9 cellular contexts compared by ENCODE assay signal in the genomic region with DNA sequence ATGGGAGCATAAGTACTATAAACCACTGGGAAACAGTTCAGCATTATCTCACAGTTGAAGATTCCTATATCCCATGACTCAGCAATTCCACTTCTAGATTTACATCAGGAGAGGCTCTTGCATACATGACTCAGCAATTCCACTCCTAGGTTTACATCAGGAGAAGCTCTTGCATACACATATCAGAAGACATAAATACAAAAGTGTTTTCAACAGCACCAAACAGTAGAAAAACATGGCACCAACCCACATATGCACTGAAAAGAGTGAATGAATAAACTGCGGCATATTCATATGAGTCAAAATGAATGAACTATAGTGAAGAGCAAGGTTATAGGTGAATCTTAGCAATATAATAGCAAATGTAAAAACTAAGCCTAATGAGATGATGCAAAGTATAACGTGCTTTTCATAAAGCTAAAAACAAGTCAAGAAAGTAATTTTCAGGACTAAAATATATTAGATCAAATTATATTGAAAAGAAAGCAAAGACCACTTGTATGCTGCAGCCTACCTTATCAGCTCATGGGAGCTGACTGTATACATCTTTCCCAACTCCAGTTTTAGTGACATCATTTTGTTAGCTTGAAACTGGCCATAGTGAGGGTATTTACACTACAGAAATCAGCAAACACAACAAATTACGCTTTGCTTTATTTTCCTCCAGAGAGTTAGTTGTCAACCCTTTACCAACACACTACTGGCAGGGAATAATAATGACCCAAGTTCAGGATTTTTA.
DNase-seq lines count a peak whose midpoint lies in the region; ATAC-seq and TF ChIP-seq lines count a peak whose summit lies in the region.
"Had no signal": no experiment of that assay in that cellular context is flagged by ENCODE, and none has a peak within 500 bp of the region (broad histone marks: within the 10 kb centered on the region; RNA-seq: fewer than 3 reads in every experiment).

No MANE protein-coding gene starts in this region.

- H3K4me1 ChIP-seq in A673 (ENCODE audit: insufficient read depth, low read length, poor library complexity, severe bottlenecking) (no peaks in the 10 kb centered on the region), tibial nerve (peaks cover 0 to 5% (median 0%) of the 10 kb centered on the region in 4 donors)
- H3K4me1 ChIP-seq: colonic mucosa had no signal

- H3K27me3 ChIP-seq in A673 (replicated peaks; ENCODE audit: insufficient read depth, low read depth, low read length, poor library complexity) = peaks cover 8% of the 10 kb centered on the region
- H3K27me3 ChIP-seq in tibial nerve = peaks cover 0 to 8% of the 10 kb centered on the region in 2 donors
- H3K27me3 ChIP-seq: colonic mucosa had no signal

- POLR2A ChIA-PET in A673 (lab: Charles Lee; ENCODE audit: low non-redundant PET) = interaction anchor here (0.6 kb wide), 1 partner anchor 644 kb away, joined by 3 read pairs; no protein-coding TSS in a partner anchor

- CTCF ChIA-PET in A673 (lab: Charles Lee) = no interaction called here

- TF ChIP-seq EP300 in tibial nerve (IDR thresholded peaks at IDR 0.05) = no peak

- TF ChIP-seq CTCF in A673 (conservative IDR thresholded peaks at IDR 0.05; ENCODE audit: low read depth, low read length) = no peak
- TF ChIP-seq CTCF in tibial nerve (IDR thresholded peaks at IDR 0.05) = no peak
- no peak for TF ChIP-seq CTCF in GM13977 (IDR thresholded peaks at IDR 0.05; ENCODE audit: extremely low read depth, insufficient read depth, missing control alignments)

- no peak overlapping the region for H3K27ac ChIP-seq in A673 (ENCODE audit: low read depth, low read length, poor library complexity, severe bottlenecking)
- H3K27ac ChIP-seq in tibial nerve = no peak overlapping the region
- H3K27ac ChIP-seq: colonic mucosa had no signal

- intact Hi-C loops in A673 (cut with micrococcal nuclease; ENCODE audit: unreplicated experiment) = loop anchor here (5.0 kb wide), 1 partner anchor 632 kb away; no protein-coding TSS in a partner anchor

- in situ Hi-C loops in GM13977 (cut with MboI; ENCODE audit: low pct_unique_long_range_greater_than_20kb, low sequenced_read_pairs, unreplicated experiment) = no loop called here

- H3K36me3 ChIP-seq in A673 (ENCODE audit: insufficient read depth, low read length, poor library complexity, severe bottlenecking) = no peaks in the 10 kb centered on the region
- no peaks in the 10 kb centered on the region for H3K36me3 ChIP-seq in tibial nerve
- H3K36me3 ChIP-seq: colonic mucosa had no signal

- ATAC-seq in HG03354 (IDR thresholded peaks at IDR 0.05; ENCODE audit: poor library complexity, severe bottlenecking, unreplicated experiment) (no peak), left lobe of liver (no peak)

- H3K9me3 ChIP-seq in A673 (ENCODE audit: low read depth, low read length, poor library complexity, severe bottlenecking) = no peaks in the 10 kb centered on the region
- no peaks in the 10 kb centered on the region for H3K9me3 ChIP-seq in tibial nerve
- H3K9me3 ChIP-seq: colonic mucosa had no signal

- BruUV-seq in A673 (replicated peaks; lab: Mats Ljungman, UMichigan) = no TSS peak

- 51 to 60% methylated on average over 3 of the region's 3 CpGs for WGBS in tibial nerve, 2 donors

- DNase-seq in A673 (ENCODE audit: low spot score) = peak; percentile 60
- DNase-seq in GM03348 (ENCODE audit: low spot score) = peak; percentile 20
- DNase-seq in OCI-M1 (lab: John Stamatoyannopoulos, UW) = peak; percentile 93
- DNase-seq in erythroblast (lab: John Stamatoyannopoulos, UW) = peak; percentile 91 to 93
- no peak for DNase-seq in tibial nerve (ENCODE audit: low spot score in 2 of 2)
- DNase-seq in left lobe of liver (ENCODE audit: low spot score) = no peak
- DNase-seq in GM13977 (ENCODE audit: low spot score) = no peak
- DNase-seq: colonic mucosa had no signal

- peak; percentile 40 for TF ChIP-seq POLR2A in erythroblast (IDR thresholded peaks at IDR 0.05; ENCODE audit: low read length)
- TF ChIP-seq POLR2A in tibial nerve (IDR thresholded peaks at IDR 0.05) = no peak

- H3K4me3 ChIP-seq in A673 (ENCODE audit: low read depth, low read length, poor library complexity, severe bottlenecking) (no peak overlapping the region), tibial nerve (no peak overlapping the region)
- H3K4me3 ChIP-seq: colonic mucosa had no signal

Comparison
In these comparisons a context has a peak if more than half of its experiments do, and no peak if none do; other contexts are left out.
1. DNase-seq: peak in A673 (single experiment), GM03348 (single experiment), OCI-M1 (single experiment) and erythroblast (2 of 2); none in tibial nerve (0 of 2), left lobe of liver (single experiment) and GM13977 (single experiment).